Comparison of ENCODE assay signal across 24 cellular contexts in genomic region chr3:4356225-4356540, GRCh38.
"Had no signal": no experiment of that assay in that cellular context is flagged by ENCODE, and none has a peak within 500 bp of the region (broad histone marks: within the 10 kb centered on the region; RNA-seq: fewer than 3 reads in every experiment).

No MANE protein-coding gene starts in this region.

- H3K4me3 ChIP-seq: gastroesophageal sphincter, hepatocyte had no signal

- H3K9me3 ChIP-seq: gastroesophageal sphincter had no signal

- H3K27ac ChIP-seq: hepatocyte had no signal

- H3K4me3 Mint-ChIP-seq: activated CD4-positive, alpha-beta T cell treated with anti-CD3 and anti-CD28 coated beads for 36 hours; activated CD8-positive, alpha-beta memory T cell treated with anti-CD3 and anti-CD28 coated beads, Interleukin-2, amount 10 ng/mL, durations not matched to agents 7 days and 5 days; activated CD8-positive, alpha-beta T cell treated with anti-CD3 and anti-CD28 coated beads, Interleukin-2, amount 10 ng/mL, durations not matched to agents 7 days and 5 days; activated naive CD8-positive, alpha-beta T cell; effector memory CD8-positive, alpha-beta T cell; naive thymus-derived CD8-positive, alpha-beta T cell; stimulated activated effector memory CD8-positive, alpha-beta T cell treated with anti-CD3 and anti-CD28 coated beads, Interleukin-12 subunit alpha, Interleukin-12 subunit beta, amount 100 ng/mL, for 72 hours; stimulated activated naive CD8-positive, alpha-beta T cell treated with anti-CD3 and anti-CD28 coated beads, Interleukin-15, Interleukin-2, amounts not matched to agents 100 ng/mL and 50 ng/mL, for 24 hours; T-helper 2 cell treated with Interferon-gamma antibody and Interleukin-4, amounts not matched to agents 5 μg/mL and 100 μg/mL, for 36 hours had no signal

- ATAC-seq: activated CD4-positive, alpha-beta T cell treated with anti-CD3 and anti-CD28 coated beads for 36 hours; activated CD8-positive, alpha-beta memory T cell treated with anti-CD3 and anti-CD28 coated beads, Interleukin-2, amount 10 ng/mL, durations not matched to agents 7 days and 5 days; activated CD8-positive, alpha-beta T cell treated with anti-CD3 and anti-CD28 coated beads, Interleukin-2, amount 10 ng/mL, durations not matched to agents 7 days and 5 days; effector memory CD8-positive, alpha-beta T cell; gastroesophageal sphincter; left cardiac atrium; naive thymus-derived CD8-positive, alpha-beta T cell; stimulated activated effector memory CD8-positive, alpha-beta T cell treated with anti-CD3 and anti-CD28 coated beads, Interleukin-12 subunit alpha, Interleukin-12 subunit beta, amount 100 ng/mL, for 72 hours had no signal

- H3K36me3 Mint-ChIP-seq: activated naive CD8-positive, alpha-beta T cell; stimulated activated effector memory CD8-positive, alpha-beta T cell treated with anti-CD3 and anti-CD28 coated beads, Interleukin-12 subunit alpha, Interleukin-12 subunit beta, amount 100 ng/mL, for 72 hours had no signal

- H3K27ac Mint-ChIP-seq: activated CD8-positive, alpha-beta memory T cell treated with anti-CD3 and anti-CD28 coated beads, Interleukin-2, amount 10 ng/mL, durations not matched to agents 7 days and 5 days; activated CD8-positive, alpha-beta T cell treated with anti-CD3 and anti-CD28 coated beads, Interleukin-2, amount 10 ng/mL, durations not matched to agents 7 days and 5 days; activated T-helper 2 cell treated with anti-CD3 and anti-CD28 coated beads, Interferon-gamma antibody, Interleukin-2, Interleukin-4, amounts not matched to agents 10 μg/mL and 5 μg/mL and 100 μg/mL, durations not matched to agents 14 hours and 24 hours and 36 hours; stimulated activated effector memory CD8-positive, alpha-beta T cell treated with anti-CD3 and anti-CD28 coated beads, Interleukin-12 subunit alpha, Interleukin-12 subunit beta, amount 100 ng/mL, for 72 hours; stimulated activated naive CD8-positive, alpha-beta T cell treated with anti-CD3 and anti-CD28 coated beads, Interleukin-15, Interleukin-2, amounts not matched to agents 100 ng/mL and 50 ng/mL, for 24 hours; T-helper 2 cell treated with Interferon-gamma antibody and Interleukin-4, amounts not matched to agents 5 μg/mL and 100 μg/mL, for 36 hours had no signal

- DNase-seq: activated CD4-positive, alpha-beta T cell treated with anti-CD3 and anti-CD28 coated beads for 36 hours; activated CD4-positive, CD25-positive, alpha-beta regulatory T cell; activated CD8-positive, alpha-beta memory T cell treated with anti-CD3 and anti-CD28 coated beads, Interleukin-2, amount 10 ng/mL, durations not matched to agents 7 days and 5 days; activated CD8-positive, alpha-beta T cell treated with anti-CD3 and anti-CD28 coated beads, Interleukin-2, amount 10 ng/mL, durations not matched to agents 7 days and 5 days; activated naive CD4-positive, alpha-beta T cell; activated T-cell treated with anti-CD3 and anti-CD28 coated beads, Interleukin-2, amount 50 U/mL, for 48 hours; aorta; cortex of kidney; effector memory CD8-positive, alpha-beta T cell; islet precursor cell; mammary epithelial cell; midbrain; naive thymus-derived CD8-positive, alpha-beta T cell; stimulated activated CD4-positive, alpha-beta T cell treated with anti-CD3 and anti-CD28 coated beads, Interleukin-12 subunit alpha, Interleukin-12 subunit beta, amount 100 ng/mL, for 4 hours; stimulated activated CD4-positive, alpha-beta T cell treated with anti-CD3 and anti-CD28 coated beads, Interleukin-4, amount 100 ng/mL, for 24 hours; T-helper 1 cell had no signal

- H3K9me3 Mint-ChIP-seq: activated T-helper 2 cell treated with anti-CD3 and anti-CD28 coated beads, Interferon-gamma antibody, Interleukin-2, Interleukin-4, amounts not matched to agents 10 μg/mL and 5 μg/mL and 100 μg/mL, durations not matched to agents 14 hours and 24 hours and 36 hours; effector memory CD8-positive, alpha-beta T cell; naive thymus-derived CD8-positive, alpha-beta T cell; stimulated activated effector memory CD8-positive, alpha-beta T cell treated with anti-CD3 and anti-CD28 coated beads, Interleukin-12 subunit alpha, Interleukin-12 subunit beta, amount 100 ng/mL, for 72 hours; T-helper 2 cell treated with Interferon-gamma antibody and Interleukin-4, amounts not matched to agents 5 μg/mL and 100 μg/mL, for 36 hours had no signal

- H3K27me3 ChIP-seq: gastroesophageal sphincter, hepatocyte had no signal

- H3K27me3 Mint-ChIP-seq: activated CD4-positive, alpha-beta T cell treated with anti-CD3 and anti-CD28 coated beads for 36 hours; activated CD8-positive, alpha-beta memory T cell treated with anti-CD3 and anti-CD28 coated beads, Interleukin-2, amount 10 ng/mL, durations not matched to agents 7 days and 5 days; activated naive CD8-positive, alpha-beta T cell; effector memory CD8-positive, alpha-beta T cell; naive thymus-derived CD8-positive, alpha-beta T cell; stimulated activated naive CD8-positive, alpha-beta T cell treated with anti-CD3 and anti-CD28 coated beads, Interleukin-15, Interleukin-2, amounts not matched to agents 100 ng/mL and 50 ng/mL, for 24 hours had no signal
